ENCODE assay signal across 13 cellular contexts in the genomic region with DNA sequence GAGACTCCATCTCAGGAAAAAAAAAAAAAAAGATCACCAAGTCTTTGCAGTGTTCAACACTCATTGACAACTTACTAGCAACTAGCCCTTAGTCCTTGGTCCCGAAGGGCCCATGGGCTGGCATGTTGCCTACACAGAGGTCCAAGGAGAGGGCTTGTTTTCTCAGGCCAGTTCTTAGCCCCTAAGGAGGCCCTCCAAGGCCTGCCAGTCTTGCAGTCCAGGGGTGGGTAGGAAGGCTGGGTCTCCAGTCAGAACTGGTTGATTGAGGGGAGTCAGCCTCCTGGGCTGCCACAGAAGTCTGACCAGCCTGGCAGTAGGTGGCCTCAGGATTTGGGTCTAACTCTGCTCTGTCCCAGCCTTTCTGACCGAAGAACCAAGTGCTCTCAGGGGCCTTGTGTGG. TPM values are rescaled to one million over a fixed set of nuclear protein-coding genes. Genes with fewer than 3 reads are reported as not detected.
DNase-seq lines count a peak whose midpoint lies in the region; ATAC-seq and TF ChIP-seq lines count a peak whose summit lies in the region.
"Had no signal": no experiment of that assay in that cellular context is flagged by ENCODE, and none has a peak within 500 bp of the region (broad histone marks: within the 10 kb centered on the region; RNA-seq: fewer than 3 reads in every experiment).

No MANE protein-coding gene starts in this region.

- peak overlapping the region; percentile 24 for H3K27ac Mint-ChIP-seq in endothelial cell (ENCODE audit: unreplicated experiment)
- H3K27ac Mint-ChIP-seq: activated CD8-positive, alpha-beta memory T cell treated with anti-CD3 and anti-CD28 coated beads, Interleukin-2, amount 10 ng/mL, durations not matched to agents 7 days and 5 days had no signal

- CTCF ChIA-PET in PC-9 (lab: Charles Lee): interaction anchor here (0.6 kb wide), 1 partner anchor 215 kb away, joined by 4 read pairs; no protein-coding TSS in a partner anchor

- H3K36me3 ChIP-seq in PC-9 (ENCODE audit: low read depth) (0 out of 2 replicates have a peak, but pooled peaks cover 5% of the 10 kb centered on the region), mucosa of stomach (ENCODE audit: control insufficient read depth, insufficient read depth, low read length) (peaks cover 31% of the 10 kb centered on the region), thoracic aorta (peaks cover 6% of the 10 kb centered on the region)

- H3K27me3 Mint-ChIP-seq in endothelial cell (ENCODE audit: unreplicated experiment): peaks cover 9% of the 10 kb centered on the region
- H3K27me3 Mint-ChIP-seq: activated CD8-positive, alpha-beta memory T cell treated with anti-CD3 and anti-CD28 coated beads, Interleukin-2, amount 10 ng/mL, durations not matched to agents 7 days and 5 days had no signal

- no peaks in the 10 kb centered on the region for H4K20me1 ChIP-seq in PC-9 (ENCODE audit: insufficient read depth)

- H3K27me3 ChIP-seq in PC-9 (ENCODE audit: insufficient read depth, low read depth) (no peaks in the 10 kb centered on the region), mucosa of stomach (ENCODE audit: control insufficient read depth, insufficient read depth, low read length) (no peaks in the 10 kb centered on the region), thoracic aorta (replicated peaks; ENCODE audit: insufficient read depth) (no peaks in the 10 kb centered on the region)
- H3K27me3 ChIP-seq: pancreas had no signal

- intact Hi-C loops in PC-9 (cut with micrococcal nuclease; ENCODE audit: unreplicated experiment): no loop called here

- H3K4me2 ChIP-seq in PC-9: peak overlapping the region; percentile 19; the same call in 1 of the 2 replicates

- peaks cover 15% of the 10 kb centered on the region for H3K36me3 Mint-ChIP-seq in endothelial cell (ENCODE audit: low read depth, unreplicated experiment)

- no TSS peak for BruUV-seq in PC-9 (replicated peaks; lab: Mats Ljungman, UMichigan)

- DNase-seq in PC-9 (no peak), endothelial cell (ENCODE audit: low spot score) (no peak), thoracic aorta (ENCODE audit: low spot score) (no peak), GM19238 (ENCODE audit: insufficient read length, low spot score) (no peak), NCI-H187 treated with DMSO at 0.1 percent for 48 hours (lab: John Stamatoyannopoulos, UW) (no peak)
- no peak for DNase-seq in activated CD8-positive, alpha-beta memory T cell treated with anti-CD3 and anti-CD28 coated beads, Interleukin-2, amount 50 U/mL, for 4 hours
- DNase-seq: activated CD8-positive, alpha-beta memory T cell treated with anti-CD3 and anti-CD28 coated beads, Interleukin-2, amount 10 ng/mL, durations not matched to agents 7 days and 5 days; DMS79 treated with DMSO at 0.1 percent for 48 hours; MV-4-11; NCI-H748 treated with DMSO at 0.1 percent for 48 hours; pancreas had no signal

- H3F3A ChIP-seq in PC-9 (ENCODE audit: insufficient read depth, low read depth): peaks cover 33% of the 10 kb centered on the region; the same call in 1 of the 2 replicates

- H3K9me3 ChIP-seq in PC-9 (ENCODE audit: insufficient read depth, low read depth) (no peaks in the 10 kb centered on the region), mucosa of stomach (ENCODE audit: control insufficient read depth, low read length) (no peaks in the 10 kb centered on the region), thoracic aorta (no peaks in the 10 kb centered on the region)
- H3K9me3 ChIP-seq: pancreas had no signal

- H2AFZ ChIP-seq in PC-9: no peak overlapping the region

- TF ChIP-seq CTCF in PC-9 (conservative IDR thresholded peaks at IDR 0.05): no peak
- no peak for TF ChIP-seq CTCF in endothelial cell (IDR thresholded peaks at IDR 0.05; ENCODE audit: unreplicated experiment)
- TF ChIP-seq CTCF in thoracic aorta (IDR thresholded peaks at IDR 0.05): no peak

- H3K4me1 ChIP-seq in PC-9 (replicated peaks; ENCODE audit: insufficient read depth) (peaks cover 44% of the 10 kb centered on the region), mucosa of stomach (ENCODE audit: control insufficient read depth, insufficient read depth, low read length) (peaks cover 61% of the 10 kb centered on the region), thoracic aorta (ENCODE audit: control insufficient read depth in 1 of 2, low read depth in 2 of 2) (peaks cover 63 to 74% of the 10 kb centered on the region in 2 donors)

- no peaks in the 10 kb centered on the region for H3K9me3 Mint-ChIP-seq in endothelial cell (ENCODE audit: unreplicated experiment)

- H3K27ac ChIP-seq in PC-9 (0 out of 2 replicates have a peak overlapping the region, but pooled peaks have one; percentile 12), thoracic aorta (peak overlapping the region; percentile 88 to 95)

- peaks cover 37% of the 10 kb centered on the region for H3K4me1 Mint-ChIP-seq in endothelial cell (ENCODE audit: unreplicated experiment)

- no peak overlapping the region for H3K4me3 Mint-ChIP-seq in endothelial cell (ENCODE audit: unreplicated experiment)
- H3K4me3 Mint-ChIP-seq: activated CD8-positive, alpha-beta memory T cell treated with anti-CD3 and anti-CD28 coated beads, Interleukin-2, amount 10 ng/mL, durations not matched to agents 7 days and 5 days had no signal

- no peaks in the 10 kb centered on the region for H3K9me2 ChIP-seq in PC-9 (ENCODE audit: insufficient read depth)

- POLR2A ChIA-PET in PC-9 (lab: Charles Lee; ENCODE audit: unreplicated experiment): no interaction called here

- peak overlapping the region; percentile 39 for H3K9ac ChIP-seq in mucosa of stomach (ENCODE audit: low read length)

- peaks cover 19% of the 10 kb centered on the region for H3K79me2 ChIP-seq in PC-9 (ENCODE audit: low read depth)

- H3K4me3 ChIP-seq in PC-9: no peak overlapping the region
- no peak overlapping the region for H3K4me3 ChIP-seq in mucosa of stomach (ENCODE audit: low read length)
- no peak overlapping the region for H3K4me3 ChIP-seq in thoracic aorta
- H3K4me3 ChIP-seq: pancreas had no signal

- ATAC-seq in thoracic aorta (ENCODE audit: insufficient number of reproducible peaks, low FRiP score, low read depth): no peak
- no peak for ATAC-seq in GM18519 (IDR thresholded peaks at IDR 0.05; ENCODE audit: low FRiP score, unreplicated experiment)
- ATAC-seq: activated CD8-positive, alpha-beta memory T cell treated with anti-CD3 and anti-CD28 coated beads, Interleukin-2, amount 10 ng/mL, durations not matched to agents 7 days and 5 days had no signal

RNA-seq across cellular contexts. Expression of a gene that starts 32.7 kb away (rescaled TPM):
- total RNA-seq in PC-9 (2021) (35.5 and 37.3 TPM in 2 replicates), endothelial cell (ENCODE audit: unreplicated experiment) (5.2 TPM), thoracic aorta (10 to 100 TPM; 65.4 to 81.2 TPM)

RNA-seq across cellular contexts. Expression of a gene that starts 34.1 kb away (rescaled TPM):
- total RNA-seq in PC-9 (2021) (182 and 197 TPM in 2 replicates), endothelial cell (ENCODE audit: unreplicated experiment) (120 TPM), thoracic aorta (10 to 100 TPM; 72.2 to 93.3 TPM)

RNA-seq across cellular contexts. Expression of a gene that starts 34.7 kb away (rescaled TPM):
- total RNA-seq in PC-9 (2021) (40.3 and 60.0 TPM in 2 replicates), endothelial cell (ENCODE audit: unreplicated experiment) (42.9 TPM), thoracic aorta (100 to 1,000 TPM in 1 of 2 donors, 10 to 100 TPM in 1; 57.8 to 102 TPM)
